In genomic region chr6:34424200-34425131, GRCh38 we compare ENCODE assay signal across 1 cellular context.
TF ChIP-seq lines count a peak whose summit lies in the region.

No MANE protein-coding gene starts in this region.

TF ChIP-seq in IMR-90, 13 proteins besides CTCF, POLR2A, EP300 and RAD21 (continued from another document):
- TF ChIP-seq ELK1 (IDR thresholded peaks at IDR 0.05; ENCODE audit: borderline replicate concordance, low read depth, low read length), result no peak
- TF ChIP-seq SMC3 (IDR thresholded peaks at IDR 0.05; ENCODE audit: low read depth, low read length), result no peak
